ENCODE assay signal across 18 cellular contexts in the genomic region with DNA sequence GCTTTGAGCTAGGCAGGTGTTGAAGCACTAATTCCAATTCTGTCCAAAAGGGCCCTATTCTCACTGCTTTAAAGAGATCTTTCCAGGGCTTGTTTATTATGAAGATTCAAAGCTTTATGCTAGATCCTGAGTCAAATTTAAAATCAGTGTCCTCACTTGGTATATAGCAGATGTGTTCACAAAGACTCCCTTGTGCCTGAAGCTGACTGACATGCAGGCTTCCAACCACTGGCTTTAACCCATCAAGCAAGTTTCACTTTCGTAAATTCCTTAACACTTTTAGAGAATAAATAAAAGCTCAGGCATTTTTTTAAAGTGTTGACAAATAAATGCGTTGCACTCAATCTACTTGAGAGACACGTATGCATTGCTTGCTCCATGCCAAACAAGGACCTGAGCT.
DNase-seq lines count a peak whose midpoint lies in the region; ATAC-seq, FAIRE-seq and TF ChIP-seq lines count a peak whose summit lies in the region.
"Had no signal": no experiment of that assay in that cellular context is flagged by ENCODE, and none has a peak within 500 bp of the region (broad histone marks: within the 10 kb centered on the region; RNA-seq: fewer than 3 reads in every experiment).

No MANE protein-coding gene starts in this region.

- H3K27ac ChIP-seq in MM.1S (ENCODE audit: low read length) = peak overlapping the region; percentile 29; the same call in 1 of the 2 replicates
- no peak overlapping the region for H3K27ac ChIP-seq in GM12878 (ENCODE audit: control insufficient read depth, insufficient read depth)
- H3K27ac ChIP-seq: BLaER1 treated with 17β-estradiol and CSF1 and Interleukin-3, amounts not matched to agents 10 nM and 100 nM had no signal

- BruUV-seq in GM12878 (replicated peaks; lab: Mats Ljungman, UMichigan) = no TSS peak

- no peaks in the 10 kb centered on the region for H4K20me1 ChIP-seq in MM.1S (ENCODE audit: insufficient read depth, low read length)
- no peaks in the 10 kb centered on the region for H4K20me1 ChIP-seq in GM12878 (ENCODE audit: control insufficient read depth, insufficient read depth)
- H4K20me1 ChIP-seq: BLaER1 treated with 17β-estradiol and CSF1 and Interleukin-3, amounts not matched to agents 10 nM and 100 nM had no signal

- TF ChIP-seq RAD21 in GM12878 (IDR thresholded peaks at IDR 0.05; ENCODE audit: insufficient read depth, low read depth, low read length) = no peak

- RAD21 ChIA-PET in GM12878 (lab: Charles Lee; ENCODE audit: unreplicated experiment) = interaction anchor here (0.9 to 1.6 kb wide), 4 partner anchors 15 to 73 kb away, joined by 3 to 6 read pairs (median 4); no protein-coding TSS in a partner anchor

- H3K79me2 ChIP-seq in MM.1S (ENCODE audit: low read length) (no peaks in the 10 kb centered on the region), GM12878 (ENCODE audit: control insufficient read depth, insufficient read depth, low read length) (no peaks in the 10 kb centered on the region)

- no peak for FAIRE-seq in GM12878 (lab: Jason Lieb, UNC)
- FAIRE-seq: GM12891, GM19239, HTR-8/SVneo had no signal

- SMC1A ChIA-PET in GM12878 (lab: Charles Lee; ENCODE audit: uncharacterized antibody, unreplicated experiment) = interaction anchor here (0.6 to 1.7 kb wide), 13 partner anchors 8 to 433 kb away, joined by 3 to 5 read pairs (median 3); no protein-coding TSS in a partner anchor

- TF ChIP-seq CTCF in MM.1S (IDR thresholded peaks at IDR 0.05; ENCODE audit: low read length) = no peak
- no peak for TF ChIP-seq CTCF in GM12878 (IDR thresholded peaks at IDR 0.05 in 2 of 3, conservative IDR thresholded peaks at IDR 0.05 in 1 of 3; ENCODE audit: control insufficient read depth in 2 of 3, extremely low read depth in 1 of 3, insufficient read depth in 1 of 3, low read depth in 3 of 3, low read length in 3 of 3)

- H3K27me3 ChIP-seq in MM.1S (replicated peaks; ENCODE audit: insufficient read depth, low read length) (no peaks in the 10 kb centered on the region), GM12878 (replicated peaks in 1 of 2; ENCODE audit: control insufficient read depth in 2 of 2, insufficient read depth in 2 of 2, low read length in 1 of 2) (no peaks in the 10 kb centered on the region)
- H3K27me3 ChIP-seq: BLaER1 treated with 17β-estradiol and CSF1 and Interleukin-3, amounts not matched to agents 10 nM and 100 nM had no signal

- 13% methylated on average over 3 of the region's 3 CpGs for WGBS in GM12878 (ENCODE audit: insufficient coverage, insufficient replicate concordance, low lambda C conversion rate, missing lambda C conversion rate)

- no peaks in the 10 kb centered on the region for H3K36me3 ChIP-seq in MM.1S (replicated peaks; ENCODE audit: insufficient read depth, low read length)
- H3K36me3 ChIP-seq in GM12878 (ENCODE audit: control insufficient read depth in 2 of 2, insufficient read depth in 2 of 2, low read length in 1 of 2) = no peaks in the 10 kb centered on the region
- H3K36me3 ChIP-seq: BLaER1 treated with 17β-estradiol and CSF1 and Interleukin-3, amounts not matched to agents 10 nM and 100 nM had no signal

- no peak for TF ChIP-seq EP300 in GM12878 (IDR thresholded peaks at IDR 0.05; ENCODE audit: borderline replicate concordance in 1 of 2, control insufficient read depth in 1 of 2, low read depth in 2 of 2, low read length in 2 of 2)

- H3F3A ChIP-seq in MM.1S (ENCODE audit: insufficient read depth, low read length) = 0 out of 2 replicates have a peak, but pooled peaks cover 6% of the 10 kb centered on the region

- H3K4me1 ChIP-seq in MM.1S (ENCODE audit: low read length) (peaks cover 15% of the 10 kb centered on the region), GM12878 (ENCODE audit: control insufficient read depth, insufficient read depth, low read length) (no peaks in the 10 kb centered on the region)
- H3K4me1 ChIP-seq: BLaER1 treated with 17β-estradiol and CSF1 and Interleukin-3, amounts not matched to agents 10 nM and 100 nM had no signal

- DNase-seq in MM.1S (peak; percentile 47), GM12878 (ENCODE audit: low read depth, low spot score) (no peak), medulla oblongata (ENCODE audit: extremely low spot score) (peak; percentile 19), NOMO-1 treated with dmso at 0.1 percent for 144 hours (lab: John Stamatoyannopoulos, UW; ENCODE audit: unreplicated experiment) (no peak)
- DNase-seq in activated T-cell treated with anti-CD3 and anti-CD28 coated beads, Interleukin-2, amount 50 U/mL, for 48 hours = no peak
- DNase-seq: Calu3; CD8-positive, alpha-beta T cell; DMS79 treated with DMSO at 0.1 percent for 48 hours; H7; HFFc6; IMR-90 had no signal

- H3K9me2 ChIP-seq in MM.1S (replicated peaks; ENCODE audit: insufficient read depth, low read length) = no peaks in the 10 kb centered on the region

- H2AFZ ChIP-seq in MM.1S (ENCODE audit: low read length) (no peak overlapping the region), GM12878 (ENCODE audit: control insufficient read depth, low read depth, low read length) (no peak overlapping the region)
- H2AFZ ChIP-seq: GM23338 had no signal

- H3K4me3 ChIP-seq in MM.1S (ENCODE audit: low read length) (no peak overlapping the region), GM12878 (no peak overlapping the region)
- H3K4me3 ChIP-seq: BLaER1 treated with 17β-estradiol and CSF1 and Interleukin-3, amounts not matched to agents 10 nM and 100 nM; GM23338 had no signal

- ATAC-seq in GM12878 = peak; percentile 41
- no peak for ATAC-seq in GM19397 (IDR thresholded peaks at IDR 0.05; ENCODE audit: unreplicated experiment)
- ATAC-seq: CD8-positive, alpha-beta T cell; GM23338; HCT116 had no signal

- H3K9ac ChIP-seq in MM.1S (ENCODE audit: low read length) = no peak overlapping the region
- H3K9ac ChIP-seq in GM12878 (ENCODE audit: control insufficient read depth, insufficient read depth, low read length) = no peak overlapping the region
- H3K9ac ChIP-seq: BLaER1 treated with 17β-estradiol and CSF1 and Interleukin-3, amounts not matched to agents 10 nM and 100 nM had no signal

- H3K9me3 ChIP-seq in MM.1S (replicated peaks; ENCODE audit: insufficient read depth, low read length) = no peaks in the 10 kb centered on the region
- H3K9me3 ChIP-seq in GM12878 (replicated peaks; ENCODE audit: control insufficient read depth, insufficient read depth, low read length) = no peaks in the 10 kb centered on the region; the same call in 2 of the 3 replicates
- H3K9me3 ChIP-seq: BLaER1 treated with 17β-estradiol and CSF1 and Interleukin-3, amounts not matched to agents 10 nM and 100 nM had no signal

- H3K4me2 ChIP-seq in MM.1S (ENCODE audit: low read depth, low read length) (peak overlapping the region; percentile 44), GM12878 (ENCODE audit: control insufficient read depth, insufficient read depth) (peak overlapping the region; percentile 0; the same call in 1 of the 2 replicates)
- H3K4me2 ChIP-seq: BLaER1 treated with 17β-estradiol and CSF1 and Interleukin-3, amounts not matched to agents 10 nM and 100 nM; GM23338 had no signal

- TF ChIP-seq POLR2A in GM12878 (IDR thresholded peaks at IDR 0.05; ENCODE audit: low read depth, low read length) = no peak

- POLR2A ChIA-PET in GM12878 (lab: Charles Lee) = interaction anchor here (0.7 kb wide), 1 partner anchor 418 kb away, joined by 4 read pairs; no protein-coding TSS in a partner anchor

- CTCF ChIA-PET in GM12878 (lab: Yijun Ruan, JAX) = interaction anchor here (0.8 to 1.3 kb wide), 3 partner anchors 13 to 272 kb away, joined by 4 to 5 read pairs (median 5); no protein-coding TSS in a partner anchor

- in situ Hi-C loops in GM12878 (cut with MboI) = no loop called here

- intact Hi-C loops in GM12878 (cut with micrococcal nuclease; ENCODE audit: unreplicated experiment) = no loop called here

TF ChIP-seq in GM12878, 131 proteins besides CTCF, POLR2A, EP300 and RAD21:
- TF ChIP-seq, protein P1, sequence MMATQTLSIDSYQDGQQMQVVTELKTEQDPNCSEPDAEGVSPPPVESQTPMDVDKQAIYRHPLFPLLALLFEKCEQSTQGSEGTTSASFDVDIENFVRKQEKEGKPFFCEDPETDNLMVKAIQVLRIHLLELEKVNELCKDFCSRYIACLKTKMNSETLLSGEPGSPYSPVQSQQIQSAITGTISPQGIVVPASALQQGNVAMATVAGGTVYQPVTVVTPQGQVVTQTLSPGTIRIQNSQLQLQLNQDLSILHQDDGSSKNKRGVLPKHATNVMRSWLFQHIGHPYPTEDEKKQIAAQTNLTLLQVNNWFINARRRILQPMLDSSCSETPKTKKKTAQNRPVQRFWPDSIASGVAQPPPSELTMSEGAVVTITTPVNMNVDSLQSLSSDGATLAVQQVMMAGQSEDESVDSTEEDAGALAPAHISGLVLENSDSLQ (IDR thresholded peaks at IDR 0.05) = peak; percentile 38; the same call in 1 of the 2 replicates
- TF ChIP-seq NFXL1 (IDR thresholded peaks at IDR 0.05; ENCODE audit: borderline replicate concordance) = no peak

Comparison
In these comparisons a context has a peak if more than half of its experiments do, and no peak if none do; other contexts are left out.
1. DNase-seq: peak in MM.1S (single experiment) and medulla oblongata (single experiment); none in GM12878 (single experiment), activated T-cell treated with anti-CD3 and anti-CD28 coated beads, Interleukin-2, amount 50 U/mL, for 48 hours (0 of 2) and NOMO-1 treated with dmso at 0.1 percent for 144 hours (single experiment).